ENCODE assay signal across 3 cellular contexts in genomic region chr10:92345575-92345974, GRCh38.
DNase-seq lines count a peak whose midpoint lies in the region; TF ChIP-seq lines count a peak whose summit lies in the region.
"Not testable (repeated sequence)": the region's sequence is repeated elsewhere in the genome, so short reads cannot be mapped to it uniquely, and the experiment has no call there.

No MANE protein-coding gene starts in this region.

- not testable (repeated sequence) for H3K4me3 Mint-ChIP-seq in nephron progenitor cell

- H3K36me3 Mint-ChIP-seq in nephron progenitor cell (ENCODE audit: low read depth): peaks cover 82% of the 10 kb centered on the region

- not testable (repeated sequence) for TF ChIP-seq RAD21 in Ishikawa (IDR thresholded peaks at IDR 0.05; ENCODE audit: low read depth)

- TF ChIP-seq CTCF in nephron progenitor cell (IDR thresholded peaks at IDR 0.05): not testable (repeated sequence)

- peak overlapping the region; percentile 59 for H3K27ac Mint-ChIP-seq in nephron progenitor cell

- DNase-seq in left kidney (ENCODE audit: low read depth, low spot score) (peak; percentile 63), nephron progenitor cell (peak; percentile 5)

- peak; percentile 90 for TF ChIP-seq EP300 in Ishikawa (IDR thresholded peaks at IDR 0.05; ENCODE audit: borderline replicate concordance)

- H3K9me3 Mint-ChIP-seq in nephron progenitor cell: not testable (repeated sequence)

- not testable (repeated sequence) for H3K27me3 Mint-ChIP-seq in nephron progenitor cell (ENCODE audit: low read depth, poor library complexity)

- not testable (repeated sequence) for H3K4me1 Mint-ChIP-seq in nephron progenitor cell

TF ChIP-seq in Ishikawa, 13 proteins besides CTCF, POLR2A, EP300 and RAD21:
- peak; percentile 90 for TF ChIP-seq TCF12 (IDR thresholded peaks at IDR 0.05; ENCODE audit: low read depth)
- peak; percentile 61 for TF ChIP-seq MAX (IDR thresholded peaks at IDR 0.05)
- TF ChIP-seq EGR1 (IDR thresholded peaks at IDR 0.05): peak; percentile 73
- peak; percentile 95 for TF ChIP-seq TEAD4 (IDR thresholded peaks at IDR 0.05)
- TF ChIP-seq, protein P1, sequence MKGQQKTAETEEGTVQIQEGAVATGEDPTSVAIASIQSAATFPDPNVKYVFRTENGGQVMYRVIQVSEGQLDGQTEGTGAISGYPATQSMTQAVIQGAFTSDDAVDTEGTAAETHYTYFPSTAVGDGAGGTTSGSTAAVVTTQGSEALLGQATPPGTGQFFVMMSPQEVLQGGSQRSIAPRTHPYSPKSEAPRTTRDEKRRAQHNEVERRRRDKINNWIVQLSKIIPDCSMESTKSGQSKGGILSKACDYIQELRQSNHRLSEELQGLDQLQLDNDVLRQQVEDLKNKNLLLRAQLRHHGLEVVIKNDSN (IDR thresholded peaks at IDR 0.05): peak; percentile 47; the same call in 1 of the 2 replicates
- peak; percentile 80 for TF ChIP-seq FOXM1 (IDR thresholded peaks at IDR 0.05; ENCODE audit: borderline replicate concordance, low read depth)
TF ChIP-seq in Ishikawa: peak in this region for 6; not testable (repeated sequence) for 7.
